In genomic region chr20:38840053-38840893, GRCh38 we compare ENCODE assay signal across 9 cellular contexts. TPM values are rescaled to one million over a fixed set of nuclear protein-coding genes. Genes with fewer than 3 reads are reported as not detected.
A peak's percentile ranks its signal among the peaks of the same experiment; 100 is the strongest.
DNase-seq lines count a peak whose midpoint lies in the region; ATAC-seq and TF ChIP-seq lines count a peak whose summit lies in the region.
"Had no signal": no experiment of that assay in that cellular context is flagged by ENCODE, and none has a peak within 500 bp of the region (broad histone marks: within the 10 kb centered on the region; RNA-seq: fewer than 3 reads in every experiment).

No MANE protein-coding gene starts in this region.

- H3K4me3 ChIP-seq in mesendoderm (ENCODE audit: low read length) = no peak overlapping the region
- no peak overlapping the region for H3K4me3 ChIP-seq in testis
- H3K4me3 ChIP-seq: SK-N-MC had no signal

- H3K18ac ChIP-seq in mesendoderm (ENCODE audit: low read length) = no peak overlapping the region

- peaks cover 46% of the 10 kb centered on the region for H3K36me3 Mint-ChIP-seq in activated CD8-positive, alpha-beta memory T cell treated with anti-CD3 and anti-CD28 coated beads, Interleukin-2, amount 10 ng/mL, durations not matched to agents 7 days and 5 days
- peaks cover 14% of the 10 kb centered on the region for H3K36me3 Mint-ChIP-seq in activated naive CD4-positive, alpha-beta T cell treated with anti-CD3 and anti-CD28 coated beads, Interleukin-2, amount 50 U/mL, for 24 hours
- no peaks in the 10 kb centered on the region for H3K36me3 Mint-ChIP-seq in nephron progenitor cell (ENCODE audit: low read depth)

- intact Hi-C loops in testis (cut with DNase I; ENCODE audit: low total_unique reads) = no loop called here

- no peak overlapping the region for H2BK120ac ChIP-seq in mesendoderm (ENCODE audit: low read depth, low read length)

- peak overlapping the region; percentile 2 for H3K4me3 Mint-ChIP-seq in activated CD8-positive, alpha-beta memory T cell treated with anti-CD3 and anti-CD28 coated beads, Interleukin-2, amount 10 ng/mL, durations not matched to agents 7 days and 5 days
- H3K4me3 Mint-ChIP-seq in activated naive CD4-positive, alpha-beta T cell treated with anti-CD3 and anti-CD28 coated beads, Interleukin-2, amount 50 U/mL, for 24 hours = peak overlapping the region; percentile 12
- H3K4me3 Mint-ChIP-seq in nephron progenitor cell = no peak overlapping the region

- H3K4me1 ChIP-seq in mesendoderm (ENCODE audit: control insufficient read depth, low read depth, low read length) (no peaks in the 10 kb centered on the region), testis (no peaks in the 10 kb centered on the region)

- no peak overlapping the region for H3K23ac ChIP-seq in mesendoderm (ENCODE audit: low read length)

- no peaks in the 10 kb centered on the region for H3K79me2 ChIP-seq in mesendoderm (ENCODE audit: control insufficient read depth, insufficient read depth, low read length)

- WGBS in mesendoderm (ENCODE audit: extremely low coverage, insufficient coverage, low lambda C conversion rate) = 100% methylated on average over 2 of the region's 14 CpGs
- 56 to 80% methylated on average over 10 to 14 of the region's 14 CpGs for WGBS in testis, 2 donors

- no peak for TF ChIP-seq POLR2A in testis (IDR thresholded peaks at IDR 0.05)

- H3K27me3 Mint-ChIP-seq in activated CD8-positive, alpha-beta memory T cell treated with anti-CD3 and anti-CD28 coated beads, Interleukin-2, amount 10 ng/mL, durations not matched to agents 7 days and 5 days = no peaks in the 10 kb centered on the region
- no peaks in the 10 kb centered on the region for H3K27me3 Mint-ChIP-seq in activated naive CD4-positive, alpha-beta T cell treated with anti-CD3 and anti-CD28 coated beads, Interleukin-2, amount 50 U/mL, for 24 hours
- H3K27me3 Mint-ChIP-seq in nephron progenitor cell (ENCODE audit: low read depth, poor library complexity) = peaks cover 14% of the 10 kb centered on the region

- H3K9me3 ChIP-seq in testis = no peaks in the 10 kb centered on the region

- in situ Hi-C loops in G401 (cut with HindIII; ENCODE audit: low sequenced_read_pairs) = no loop called here

- peak overlapping the region; percentile 39 for H3K56ac ChIP-seq in mesendoderm (ENCODE audit: low read length)

- CTCF ChIA-PET in activated CD8-positive, alpha-beta memory T cell treated with anti-CD3 and anti-CD28 coated beads, Interleukin-2, amount 10 ng/mL, durations not matched to agents 7 days and 5 days (lab: Charles Lee) = interaction anchor here (0.8 to 5.1 kb wide), 10 partner anchors 12 to 53 kb away, joined by 3 to 29 read pairs (median 4); partner anchors contain the start of gene PPP1R16B

- H3K27ac ChIP-seq in mesendoderm (ENCODE audit: low read depth, low read length) = no peak overlapping the region
- H3K27ac ChIP-seq in testis = no peak overlapping the region
- H3K27ac ChIP-seq: SK-N-MC had no signal

- H3K9ac ChIP-seq in mesendoderm (ENCODE audit: low read length) = no peak overlapping the region

- DNase-seq in activated CD8-positive, alpha-beta memory T cell treated with anti-CD3 and anti-CD28 coated beads, Interleukin-2, amount 10 ng/mL, durations not matched to agents 7 days and 5 days = peak; percentile 41
- no peak for DNase-seq in activated CD8-positive, alpha-beta memory T cell treated with anti-CD3 and anti-CD28 coated beads for 24 hours
- DNase-seq in mesendoderm (no peak), testis (peak; percentile 76), nephron progenitor cell (no peak), G401 (ENCODE audit: low spot score) (no peak)

- no peaks in the 10 kb centered on the region for H3K27me3 ChIP-seq in mesendoderm (ENCODE audit: insufficient read depth, low read length, poor library complexity)
- no peaks in the 10 kb centered on the region for H3K27me3 ChIP-seq in testis

- H3K79me1 ChIP-seq in mesendoderm (ENCODE audit: low read length) = no peaks in the 10 kb centered on the region

- no peak overlapping the region for H2AK5ac ChIP-seq in mesendoderm (ENCODE audit: low read length)

- H3K36me3 ChIP-seq in mesendoderm (ENCODE audit: control insufficient read depth, insufficient read depth, low read length) = no peaks in the 10 kb centered on the region
- H3K36me3 ChIP-seq in testis (ENCODE audit: low read depth, missing control alignments) = no peaks in the 10 kb centered on the region

- TF ChIP-seq CTCF in testis (IDR thresholded peaks at IDR 0.05) (no peak), nephron progenitor cell (IDR thresholded peaks at IDR 0.05) (no peak)

- H4K5ac ChIP-seq in mesendoderm (ENCODE audit: low read length) = no peak overlapping the region

- H4K8ac ChIP-seq in mesendoderm (ENCODE audit: low read depth, low read length) = no peak overlapping the region

- H3K4me1 Mint-ChIP-seq in activated CD8-positive, alpha-beta memory T cell treated with anti-CD3 and anti-CD28 coated beads, Interleukin-2, amount 10 ng/mL, durations not matched to agents 7 days and 5 days = peaks cover 67% of the 10 kb centered on the region
- peaks cover 65% of the 10 kb centered on the region for H3K4me1 Mint-ChIP-seq in activated naive CD4-positive, alpha-beta T cell treated with anti-CD3 and anti-CD28 coated beads, Interleukin-2, amount 50 U/mL, for 24 hours
- peaks cover 6% of the 10 kb centered on the region for H3K4me1 Mint-ChIP-seq in nephron progenitor cell

- ATAC-seq in activated CD8-positive, alpha-beta memory T cell treated with anti-CD3 and anti-CD28 coated beads, Interleukin-2, amount 10 ng/mL, durations not matched to agents 7 days and 5 days = peak; percentile 29
- no peak for ATAC-seq in HG02571 (IDR thresholded peaks at IDR 0.05; ENCODE audit: unreplicated experiment)

- no peak overlapping the region for H3K4me2 ChIP-seq in mesendoderm (ENCODE audit: low read length)

- H3K27ac Mint-ChIP-seq in activated CD8-positive, alpha-beta memory T cell treated with anti-CD3 and anti-CD28 coated beads, Interleukin-2, amount 10 ng/mL, durations not matched to agents 7 days and 5 days = peak overlapping the region; percentile 77
- H3K27ac Mint-ChIP-seq in activated naive CD4-positive, alpha-beta T cell treated with anti-CD3 and anti-CD28 coated beads, Interleukin-2, amount 50 U/mL, for 24 hours = peak overlapping the region; percentile 73
- no peak overlapping the region for H3K27ac Mint-ChIP-seq in nephron progenitor cell

- H3K9me3 Mint-ChIP-seq in activated CD8-positive, alpha-beta memory T cell treated with anti-CD3 and anti-CD28 coated beads, Interleukin-2, amount 10 ng/mL, durations not matched to agents 7 days and 5 days (ENCODE audit: low read depth) = no peaks in the 10 kb centered on the region
- no peaks in the 10 kb centered on the region for H3K9me3 Mint-ChIP-seq in activated naive CD4-positive, alpha-beta T cell treated with anti-CD3 and anti-CD28 coated beads, Interleukin-2, amount 50 U/mL, for 24 hours
- H3K9me3 Mint-ChIP-seq in nephron progenitor cell = no peaks in the 10 kb centered on the region

- H3K4ac ChIP-seq in mesendoderm (ENCODE audit: low read depth, low read length) = no peak overlapping the region

- H2BK15ac ChIP-seq in mesendoderm (replicated peaks; ENCODE audit: low read depth) = no peak overlapping the region

- H2BK5ac ChIP-seq in mesendoderm (ENCODE audit: low read length) = no peak overlapping the region

RNA-seq across cellular contexts. Expression of gene PPP1R16B, which starts 34.8 kb away (rescaled TPM):
- total RNA-seq in activated CD8-positive, alpha-beta memory T cell treated with anti-CD3 and anti-CD28 coated beads, Interleukin-2, amount 10 ng/mL, durations not matched to agents 7 days and 5 days = 100 to 1,000 TPM in 1 of 2 experiments, 10 to 100 TPM in 1; 86.5 to 128 TPM
- polyA plus RNA-seq in mesendoderm (2013, experiment 1 of 2) = 6.2 TPM
- 6.4 TPM for polyA plus RNA-seq in mesendoderm (2013, experiment 2 of 2)
- total RNA-seq in testis = 1 to 10 TPM; 1.2 to 1.3 TPM
- polyA plus RNA-seq in testis (ENCODE audit: insufficient read depth, low read depth, low replicate concordance) = 3.7 TPM
- total RNA-seq in G401 (2014; rRNA removed; shearing (Covaris generic)) = 0.06 TPM in 1 of 2 replicates, not detected in the other

Comparison
In these comparisons a context has a peak if more than half of its experiments do, and no peak if none do; other contexts are left out.
1. DNase-seq: peak in activated CD8-positive, alpha-beta memory T cell treated with anti-CD3 and anti-CD28 coated beads, Interleukin-2, amount 10 ng/mL, durations not matched to agents 7 days and 5 days (single experiment) and testis (single experiment); none in activated CD8-positive, alpha-beta memory T cell treated with anti-CD3 and anti-CD28 coated beads for 24 hours (single experiment), mesendoderm (single experiment), nephron progenitor cell (single experiment) and G401 (single experiment).
2. RNA of gene PPP1R16B, which starts 34.8 kb away (total RNA-seq): 86.5 to 128 TPM in activated CD8-positive, alpha-beta memory T cell treated with anti-CD3 and anti-CD28 coated beads, Interleukin-2, amount 10 ng/mL, durations not matched to agents 7 days and 5 days; 1.2 to 1.3 TPM in testis and 0.06 TPM in G401; every median in the first group is over 10 times any median in the second.